In the genomic region with DNA sequence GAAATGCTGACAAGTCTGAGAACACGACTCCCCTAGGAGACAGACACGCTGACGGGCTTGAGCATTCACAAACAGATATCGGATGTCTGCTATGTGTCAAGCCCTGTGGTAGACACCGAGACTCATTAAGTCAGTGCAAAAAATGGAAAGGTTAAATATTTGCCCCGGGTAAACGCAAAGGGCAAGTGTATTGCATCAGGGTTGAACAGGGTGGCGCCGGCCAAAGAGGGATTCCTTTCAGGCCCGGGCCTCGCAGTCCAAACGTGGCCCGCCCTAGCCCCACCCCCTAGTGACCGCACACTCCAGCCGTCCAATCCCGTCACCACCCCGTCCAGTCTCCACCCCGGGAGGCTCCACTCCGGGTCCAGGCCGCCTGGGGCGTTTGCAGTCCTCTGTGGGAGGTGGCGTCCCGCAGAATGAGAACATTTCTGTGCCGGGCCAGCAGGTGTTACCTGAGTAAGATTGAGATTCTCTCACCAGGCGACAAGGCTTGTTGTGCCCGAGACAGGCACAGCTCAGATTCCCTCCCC, we compare ENCODE assay signal across 8 cellular contexts. TPM values are rescaled to one million over a fixed set of nuclear protein-coding genes. Genes with fewer than 3 reads are reported as not detected.
DNase-seq lines count a peak whose midpoint lies in the region; ATAC-seq and TF ChIP-seq lines count a peak whose summit lies in the region.

No MANE protein-coding gene starts in this region.

- peaks cover 17% of the 10 kb centered on the region for H3K4me1 Mint-ChIP-seq in activated T-cell treated with anti-CD3 and anti-CD28 coated beads, Interleukin-2, amount 50 U/mL, for 4 hours (ENCODE audit: low read depth)

- no peaks in the 10 kb centered on the region for H3K27me3 ChIP-seq in esophagus muscularis mucosa

- H3K36me3 Mint-ChIP-seq in activated T-cell treated with anti-CD3 and anti-CD28 coated beads, Interleukin-2, amount 50 U/mL, for 4 hours (ENCODE audit: insufficient read depth): no peaks in the 10 kb centered on the region

- TF ChIP-seq EP300 in esophagus muscularis mucosa (IDR thresholded peaks at IDR 0.05): no peak

- peak; percentile 82 for DNase-seq in DMS114 treated with DMSO at 0.1 percent for 48 hours (lab: John Stamatoyannopoulos, UW; ENCODE audit: unreplicated experiment)
- peak; percentile 92 for DNase-seq in HuH-7.5 (ENCODE audit: low spot score)
- peak; percentile 26 for DNase-seq in OCI-M2 (lab: John Stamatoyannopoulos, UW; ENCODE audit: unreplicated experiment)
- peak; percentile 56 for DNase-seq in activated T-cell treated with anti-CD3 and anti-CD28 coated beads, Interleukin-2, amount 50 U/mL, for 4 hours
- peak; percentile 97 for DNase-seq in esophagus muscularis mucosa (ENCODE audit: extremely low spot score)
- DNase-seq in myocyte (ENCODE audit: low read depth): peak; percentile 98
- peak; percentile 71 to 85 for DNase-seq in stimulated activated CD8-positive, alpha-beta memory T cell treated with anti-CD3 and anti-CD28 coated beads, Interleukin-7, amount 100 ng/mL, for 48 hours (ENCODE audit: extremely low read depth in 1 of 2, low read depth in 1 of 2)

- peak; percentile 96 for ATAC-seq in GM21529 (IDR thresholded peaks at IDR 0.05; ENCODE audit: unreplicated experiment)
- ATAC-seq in activated T-cell treated with anti-CD3 and anti-CD28 coated beads, Interleukin-2, amount 50 U/mL, for 4 hours: peak; percentile 84 to 86

- peak overlapping the region; percentile 82 for H3K4me3 Mint-ChIP-seq in activated T-cell treated with anti-CD3 and anti-CD28 coated beads, Interleukin-2, amount 50 U/mL, for 4 hours

- no peaks in the 10 kb centered on the region for H3K9me3 ChIP-seq in esophagus muscularis mucosa

- no peaks in the 10 kb centered on the region for H3K9me3 Mint-ChIP-seq in activated T-cell treated with anti-CD3 and anti-CD28 coated beads, Interleukin-2, amount 50 U/mL, for 4 hours

- no peaks in the 10 kb centered on the region for H3K36me3 ChIP-seq in esophagus muscularis mucosa

- H3K4me1 ChIP-seq in esophagus muscularis mucosa: peaks cover 12 to 14% (median 13%) of the 10 kb centered on the region in 4 donors

- TF ChIP-seq POLR2A in esophagus muscularis mucosa (IDR thresholded peaks at IDR 0.05; ENCODE audit: low read depth): peak; percentile 78

- peaks cover 6% of the 10 kb centered on the region for H3K27me3 Mint-ChIP-seq in activated T-cell treated with anti-CD3 and anti-CD28 coated beads, Interleukin-2, amount 50 U/mL, for 4 hours (ENCODE audit: low read depth)

- H3K27ac ChIP-seq in esophagus muscularis mucosa (replicated peaks in 1 of 4): peak overlapping the region; percentile 82 to 93 (median 90)

- H3K4me3 ChIP-seq in esophagus muscularis mucosa: peak overlapping the region; percentile 62 to 74 (median 64)

- intact Hi-C loops in esophagus muscularis mucosa (cut with DNase I): no loop called here

- WGBS in esophagus muscularis mucosa: 11% methylated on average over 21 of the region's 26 CpGs

- TF ChIP-seq CTCF in esophagus muscularis mucosa (IDR thresholded peaks at IDR 0.05): no peak

RNA-seq across cellular contexts. Expression of gene TMEM9, which starts 16.3 kb away (rescaled TPM):
- 10 to 100 TPM in 1 of 3 donors, 1 to 10 TPM in 2; 9.7 to 14.0 (median 9.9) TPM for total RNA-seq in activated T-cell treated with anti-CD3 and anti-CD28 coated beads, Interleukin-2, amount 50 U/mL, for 4 hours
- total RNA-seq in esophagus muscularis mucosa (10 to 100 TPM; 40.1 to 56.1 (median 49.5) TPM), myocyte (86.5 and 88.2 TPM in 2 replicates)
- polyA plus RNA-seq in myocyte (2012): 109 TPM

RNA-seq across cellular contexts. Expression of gene IGFN1, which starts 20.0 kb away (rescaled TPM):
- total RNA-seq in activated T-cell treated with anti-CD3 and anti-CD28 coated beads, Interleukin-2, amount 50 U/mL, for 4 hours: not detected
- not detected for total RNA-seq in esophagus muscularis mucosa
- total RNA-seq in myocyte: 0.26 and 0.29 TPM in 2 replicates
- polyA plus RNA-seq in myocyte (2012): 0.08 TPM

RNA-seq across cellular contexts. Expression of gene ASCL5, which starts 43.6 kb away (rescaled TPM):
- total RNA-seq in activated T-cell treated with anti-CD3 and anti-CD28 coated beads, Interleukin-2, amount 50 U/mL, for 4 hours: not detected
- not detected for total RNA-seq in esophagus muscularis mucosa
- not detected in 2 replicates for total RNA-seq in myocyte
- polyA plus RNA-seq in myocyte (2012): 0.25 TPM

RNA-seq across cellular contexts. Expression of gene CACNA1S, which starts 58.4 kb away (rescaled TPM):
- total RNA-seq in activated T-cell treated with anti-CD3 and anti-CD28 coated beads, Interleukin-2, amount 50 U/mL, for 4 hours: not detected
- total RNA-seq in esophagus muscularis mucosa (not detected), myocyte (57.2 and 58.9 TPM in 2 replicates)
- polyA plus RNA-seq in myocyte (2012): 32.0 TPM

Comparison
In these comparisons a context has a peak if more than half of its experiments do, and no peak if none do; other contexts are left out.
1. Peak in every context shown above with its lines: DNase-seq, ATAC-seq, H3K4me3 ChIP-seq and H3K27ac ChIP-seq.
2. DNase-seq: peak in every context shown above with its lines; median percentile 98 in myocyte; 97 in esophagus muscularis mucosa; 92 in HuH-7.5; 82 in DMS114 treated with DMSO at 0.1 percent for 48 hours; 78 in stimulated activated CD8-positive, alpha-beta memory T cell treated with anti-CD3 and anti-CD28 coated beads, Interleukin-7, amount 100 ng/mL, for 48 hours; 56 in activated T-cell treated with anti-CD3 and anti-CD28 coated beads, Interleukin-2, amount 50 U/mL, for 4 hours; 26 in OCI-M2.